ENCODE assay signal across 8 cellular contexts in the genomic region with DNA sequence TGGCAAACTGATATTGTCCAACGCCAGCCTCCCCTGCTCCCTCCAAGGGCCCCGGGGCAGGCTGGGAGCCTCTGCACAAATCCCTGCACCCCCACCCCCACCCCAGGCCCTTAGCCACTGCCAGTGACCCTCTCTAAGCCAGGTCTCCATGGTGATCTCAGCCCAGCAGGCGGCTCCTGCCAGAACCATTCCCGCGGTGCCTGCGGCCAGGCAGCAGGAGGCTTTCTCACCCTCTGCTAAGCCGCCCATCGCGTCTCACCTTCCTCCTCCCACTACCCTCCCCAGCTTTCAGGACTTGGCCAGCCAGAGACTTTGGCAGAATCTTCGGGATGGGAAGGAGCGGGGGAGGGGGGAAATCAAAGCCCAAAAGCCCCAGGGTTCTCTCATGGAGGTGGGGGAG. TPM values are rescaled to one million over a fixed set of nuclear protein-coding genes. Genes with fewer than 3 reads are reported as not detected.
DNase-seq lines count a peak whose midpoint lies in the region; ATAC-seq lines count a peak whose summit lies in the region.

No MANE protein-coding gene starts in this region.

- peaks cover 14% of the 10 kb centered on the region for H3K4me1 Mint-ChIP-seq in activated T-cell treated with anti-CD3 and anti-CD28 coated beads, Interleukin-2, amount 50 U/mL, for 72 hours (ENCODE audit: low read depth)

- DNase-seq in AG08395 (ENCODE audit: low spot score): peak; percentile 86
- DNase-seq in NCI-H2107 (lab: John Stamatoyannopoulos, UW): peak; percentile 70
- no peak for DNase-seq in NOMO-1 (lab: John Stamatoyannopoulos, UW; ENCODE audit: unreplicated experiment in 2 of 2)
- no peak for DNase-seq in activated T-cell treated with anti-CD3 and anti-CD28 coated beads, Interleukin-2, amount 50 U/mL, for 72 hours

- peaks cover 49% of the 10 kb centered on the region for H3K4me1 ChIP-seq in ectodermal cell (ENCODE audit: control insufficient read depth, insufficient read depth, low read length)
- H3K4me1 ChIP-seq in mucosa of stomach (ENCODE audit: control insufficient read depth, insufficient read depth, low read length): peaks cover 46% of the 10 kb centered on the region

- H3K36me3 Mint-ChIP-seq in activated T-cell treated with anti-CD3 and anti-CD28 coated beads, Interleukin-2, amount 50 U/mL, for 72 hours (ENCODE audit: insufficient read depth in 2 of 2): no peaks in the 10 kb centered on the region

- ATAC-seq in GM19035 (IDR thresholded peaks at IDR 0.05; ENCODE audit: unreplicated experiment): no peak
- no peak for ATAC-seq in GM18858 (IDR thresholded peaks at IDR 0.05; ENCODE audit: unreplicated experiment)
- no peak for ATAC-seq in activated T-cell treated with anti-CD3 and anti-CD28 coated beads, Interleukin-2, amount 50 U/mL, for 72 hours (replicated peaks in 1 of 2)

- no peaks in the 10 kb centered on the region for H3K27me3 ChIP-seq in ectodermal cell (ENCODE audit: control insufficient read depth, insufficient read depth, low read length, poor library complexity, severe bottlenecking)
- H3K27me3 ChIP-seq in mucosa of stomach (ENCODE audit: control insufficient read depth, insufficient read depth, low read length): no peaks in the 10 kb centered on the region

- no peak overlapping the region for H3K4me3 ChIP-seq in ectodermal cell (ENCODE audit: insufficient read depth, low read depth, low read length)
- no peak overlapping the region for H3K4me3 ChIP-seq in mucosa of stomach (ENCODE audit: low read length)

- H3K9me3 Mint-ChIP-seq in activated T-cell treated with anti-CD3 and anti-CD28 coated beads, Interleukin-2, amount 50 U/mL, for 72 hours: no peaks in the 10 kb centered on the region

- H3K36me3 ChIP-seq in ectodermal cell (ENCODE audit: control insufficient read depth, insufficient read depth, low read length): peaks cover 36% of the 10 kb centered on the region
- peaks cover 11% of the 10 kb centered on the region for H3K36me3 ChIP-seq in mucosa of stomach (ENCODE audit: control insufficient read depth, insufficient read depth, low read length)

- no peaks in the 10 kb centered on the region for H3K9me3 ChIP-seq in ectodermal cell (ENCODE audit: control insufficient read depth, low read length)
- no peaks in the 10 kb centered on the region for H3K9me3 ChIP-seq in mucosa of stomach (ENCODE audit: control insufficient read depth, low read length)

- no peaks in the 10 kb centered on the region for H3K27me3 Mint-ChIP-seq in activated T-cell treated with anti-CD3 and anti-CD28 coated beads, Interleukin-2, amount 50 U/mL, for 72 hours (ENCODE audit: low read depth)

- H3K27ac ChIP-seq in ectodermal cell (ENCODE audit: insufficient read depth, low read depth, low read length, poor library complexity, severe bottlenecking): peak overlapping the region; percentile 65

- H3K4me3 Mint-ChIP-seq in activated T-cell treated with anti-CD3 and anti-CD28 coated beads, Interleukin-2, amount 50 U/mL, for 72 hours: no peak overlapping the region

- H3K27ac Mint-ChIP-seq in activated T-cell treated with anti-CD3 and anti-CD28 coated beads, Interleukin-2, amount 50 U/mL, for 72 hours: no peak overlapping the region

- H3K9ac ChIP-seq in mucosa of stomach (ENCODE audit: low read length): peak overlapping the region; percentile 22

- WGBS in ectodermal cell, 2 experiments: 8 to 10% methylated on average over 11 of the region's 11 CpGs

RNA-seq across cellular contexts. Expression of a gene that starts 46.8 kb away (rescaled TPM):
- polyA plus RNA-seq in ectodermal cell (2013, experiment 1 of 4): 73.2 TPM
- polyA plus RNA-seq in ectodermal cell (2013, experiment 2 of 4): 80.6 TPM
- polyA plus RNA-seq in ectodermal cell (2013, experiment 3 of 4): 57.9 TPM
- polyA plus RNA-seq in ectodermal cell (2013, experiment 4 of 4): 63.2 TPM
- total RNA-seq in activated T-cell treated with anti-CD3 and anti-CD28 coated beads, Interleukin-2, amount 50 U/mL, for 72 hours: 100 to 1,000 TPM; 146 to 197 TPM

Comparison
In these comparisons a context has a peak if more than half of its experiments do, and no peak if none do; other contexts are left out.
1. DNase-seq: peak in AG08395 (single experiment) and NCI-H2107 (single experiment); none in NOMO-1 (0 of 2) and activated T-cell treated with anti-CD3 and anti-CD28 coated beads, Interleukin-2, amount 50 U/mL, for 72 hours (0 of 2).